Comparison of ENCODE assay signal across 1 cellular context in the genomic region with DNA sequence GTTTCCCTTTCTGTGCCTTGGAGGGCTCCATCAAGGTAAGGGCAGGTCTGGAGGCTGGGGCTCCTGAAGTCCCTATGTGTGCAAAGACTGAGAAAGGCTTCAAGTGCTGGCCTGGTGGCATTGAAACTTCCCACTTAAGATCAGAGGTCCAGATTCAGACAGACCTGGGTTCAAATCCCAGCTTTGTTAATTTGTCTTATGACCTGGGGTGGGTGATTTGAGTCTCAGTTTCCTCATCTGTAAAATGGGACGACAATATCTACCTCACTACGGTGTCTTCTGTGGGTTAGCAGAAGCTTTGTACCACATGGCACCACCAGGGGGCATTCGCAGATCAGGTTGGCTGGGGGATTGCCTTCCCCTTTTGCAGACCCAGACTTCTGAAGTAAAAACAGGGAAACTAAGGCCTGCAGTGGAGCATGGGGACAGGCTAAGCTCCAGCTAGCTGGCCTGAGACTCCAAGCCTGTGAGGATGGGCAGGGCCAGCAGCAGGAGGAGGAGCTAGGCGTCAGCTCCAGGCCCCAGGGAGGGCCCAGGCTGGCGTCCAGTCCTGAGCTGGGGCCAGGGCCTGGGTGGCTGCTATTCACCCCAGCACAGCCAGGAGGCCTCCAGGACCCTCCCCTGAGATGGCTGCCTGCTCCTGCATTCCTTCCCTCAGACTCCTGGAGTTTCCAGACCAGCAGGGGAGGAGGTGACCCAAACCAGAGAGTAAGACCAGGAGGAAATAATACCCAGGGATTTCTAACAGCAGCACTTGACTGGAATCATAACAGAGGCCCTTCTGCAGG.
TF ChIP-seq lines count a peak whose summit lies in the region.

No MANE protein-coding gene starts in this region.

TF ChIP-seq in endothelial cell of umbilical vein, 7 proteins besides CTCF, POLR2A, EP300 and RAD21:
- TF ChIP-seq POLR2AphosphoS5 (IDR thresholded peaks at IDR 0.05; ENCODE audit: insufficient read depth, low read depth, low read length) (no peak), EZH2 (IDR thresholded peaks at IDR 0.05; ENCODE audit: borderline replicate concordance, low read depth, low read length, severe bottlenecking) (no peak), JUN (IDR thresholded peaks at IDR 0.05; ENCODE audit: borderline replicate concordance, insufficient read depth, insufficient read length, low read depth) (no peak), MAX (IDR thresholded peaks at IDR 0.05; ENCODE audit: insufficient read depth, insufficient read length) (no peak), GATA2 (IDR thresholded peaks at IDR 0.05; ENCODE audit: insufficient read depth, insufficient read length, low read depth, low read length) (no peak), MYC (IDR thresholded peaks at IDR 0.05; ENCODE audit: low read depth, low read length) (no peak), FOS (IDR thresholded peaks at IDR 0.05; ENCODE audit: borderline replicate concordance, insufficient read depth, low read length) (no peak)
